ENCODE assay signal across 1 cellular context in the genomic region with DNA sequence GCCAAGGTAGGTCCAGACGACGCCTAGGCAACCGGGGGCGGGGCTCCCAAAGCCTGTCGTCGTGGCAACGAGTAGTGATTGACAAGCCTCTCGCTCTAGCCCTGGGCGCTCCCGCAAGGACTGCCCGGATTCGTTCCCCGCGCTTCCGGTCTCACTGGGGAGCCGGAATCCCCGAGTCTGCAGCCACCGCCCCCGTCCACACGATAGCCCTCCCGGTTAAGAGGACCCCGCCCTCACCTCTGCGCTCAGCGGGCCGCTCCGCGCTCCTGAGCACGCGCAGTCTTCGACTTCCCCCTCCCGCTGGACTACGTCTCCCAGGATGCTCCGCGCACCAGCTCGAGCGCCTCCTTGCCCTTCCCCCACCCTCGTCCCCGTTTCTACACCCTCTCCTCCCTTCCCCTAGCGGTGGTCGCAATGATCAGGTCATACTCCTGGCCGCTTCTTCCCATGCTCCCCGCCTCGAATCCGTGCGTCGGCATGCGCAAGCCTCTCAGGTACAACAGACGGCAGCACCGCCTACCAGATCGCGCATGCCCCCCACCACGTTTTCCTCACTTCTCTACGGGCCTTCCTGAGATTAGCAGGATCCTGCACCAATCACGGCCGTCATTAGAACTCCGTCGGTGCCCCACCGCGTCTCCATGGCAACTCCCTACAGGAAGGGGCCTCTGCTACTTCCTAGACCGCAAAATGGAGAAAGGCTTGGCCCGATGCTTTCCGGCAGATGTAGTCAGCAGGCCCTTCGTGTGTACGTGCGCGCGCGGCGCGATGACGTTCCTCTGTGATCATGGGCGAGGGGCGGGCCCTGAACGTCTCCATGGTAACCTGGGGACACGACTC.
TF ChIP-seq lines count a peak whose summit lies in the region.

A gene (minus strand): TSS at position 518 of the 840 bp plus-strand sequence. CDS start 1,946 bp downstream, outside the sequence.

TF ChIP-seq in HepG2, 621 proteins besides CTCF, POLR2A, EP300 and RAD21 (continued from another document):
- TF ChIP-seq, protein P1, sequence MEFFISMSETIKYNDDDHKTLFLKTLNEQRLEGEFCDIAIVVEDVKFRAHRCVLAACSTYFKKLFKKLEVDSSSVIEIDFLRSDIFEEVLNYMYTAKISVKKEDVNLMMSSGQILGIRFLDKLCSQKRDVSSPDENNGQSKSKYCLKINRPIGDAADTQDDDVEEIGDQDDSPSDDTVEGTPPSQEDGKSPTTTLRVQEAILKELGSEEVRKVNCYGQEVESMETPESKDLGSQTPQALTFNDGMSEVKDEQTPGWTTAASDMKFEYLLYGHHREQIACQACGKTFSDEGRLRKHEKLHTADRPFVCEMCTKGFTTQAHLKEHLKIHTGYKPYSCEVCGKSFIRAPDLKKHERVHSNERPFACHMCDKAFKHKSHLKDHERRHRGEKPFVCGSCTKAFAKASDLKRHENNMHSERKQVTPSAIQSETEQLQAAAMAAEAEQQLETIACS (CRISPR knock-in tag; IDR thresholded peaks at IDR 0.05), result no peak
- TF ChIP-seq TAF1 (CRISPR knock-in tag; IDR thresholded peaks at IDR 0.05) (peak; percentile 60; the same call in 1 of the 2 replicates), CBX1 (IDR thresholded peaks at IDR 0.05; ENCODE audit: low read depth) (no peak), KAT8 (CRISPR knock-in tag; IDR thresholded peaks at IDR 0.05) (peak; percentile 74)
- TF ChIP-seq, protein P2, sequence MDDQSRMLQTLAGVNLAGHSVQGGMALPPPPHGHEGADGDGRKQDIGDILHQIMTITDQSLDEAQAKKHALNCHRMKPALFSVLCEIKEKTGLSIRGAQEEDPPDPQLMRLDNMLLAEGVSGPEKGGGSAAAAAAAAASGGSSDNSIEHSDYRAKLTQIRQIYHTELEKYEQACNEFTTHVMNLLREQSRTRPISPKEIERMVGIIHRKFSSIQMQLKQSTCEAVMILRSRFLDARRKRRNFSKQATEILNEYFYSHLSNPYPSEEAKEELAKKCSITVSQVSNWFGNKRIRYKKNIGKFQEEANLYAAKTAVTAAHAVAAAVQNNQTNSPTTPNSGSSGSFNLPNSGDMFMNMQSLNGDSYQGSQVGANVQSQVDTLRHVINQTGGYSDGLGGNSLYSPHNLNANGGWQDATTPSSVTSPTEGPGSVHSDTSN (CRISPR knock-in tag; IDR thresholded peaks at IDR 0.05; ENCODE audit: borderline replicate concordance), result peak; percentile 39; the same call in 1 of the 2 replicates
- TF ChIP-seq, protein P3, sequence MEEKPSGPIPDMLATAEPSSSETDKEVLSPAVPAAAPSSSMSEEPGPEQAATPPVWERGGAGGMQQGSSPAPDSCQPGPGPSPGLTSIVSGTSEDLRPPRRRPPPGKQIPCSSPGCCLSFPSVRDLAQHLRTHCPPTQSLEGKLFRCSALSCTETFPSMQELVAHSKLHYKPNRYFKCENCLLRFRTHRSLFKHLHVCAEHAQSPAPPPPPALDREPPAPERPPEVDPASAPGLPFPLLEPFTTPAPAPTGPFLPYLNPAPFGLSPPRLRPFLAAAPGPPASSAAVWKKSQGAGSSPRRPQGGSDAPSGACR (CRISPR knock-in tag; IDR thresholded peaks at IDR 0.05), result peak; percentile 69; the same call in 1 of the 2 replicates
